ENCODE assay signal across 1 cellular context in the genomic region with DNA sequence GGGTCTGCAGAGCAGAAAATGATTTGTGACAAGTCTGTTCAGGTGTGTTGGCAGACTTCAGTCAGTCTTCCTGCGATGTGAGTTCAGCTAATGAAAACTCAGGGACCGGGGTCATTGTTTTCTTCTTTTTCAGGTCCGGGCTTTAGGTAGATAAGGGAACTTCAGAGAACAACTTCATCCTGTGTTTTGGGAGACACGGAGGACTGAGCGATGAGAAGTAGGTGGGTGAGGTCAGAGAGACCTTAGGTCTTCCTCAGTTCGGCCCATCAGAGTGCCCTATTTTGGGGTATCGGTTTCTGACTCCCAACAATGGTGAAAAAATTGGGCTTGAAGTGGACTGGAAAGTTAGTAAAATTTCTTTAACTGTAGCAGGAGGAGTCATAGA.
TF ChIP-seq lines count a peak whose summit lies in the region.

No MANE protein-coding gene starts in this region.

TF ChIP-seq in GM23338, 12 proteins besides CTCF, POLR2A, EP300 and RAD21 (continued from another document):
- TF ChIP-seq, protein P1, sequence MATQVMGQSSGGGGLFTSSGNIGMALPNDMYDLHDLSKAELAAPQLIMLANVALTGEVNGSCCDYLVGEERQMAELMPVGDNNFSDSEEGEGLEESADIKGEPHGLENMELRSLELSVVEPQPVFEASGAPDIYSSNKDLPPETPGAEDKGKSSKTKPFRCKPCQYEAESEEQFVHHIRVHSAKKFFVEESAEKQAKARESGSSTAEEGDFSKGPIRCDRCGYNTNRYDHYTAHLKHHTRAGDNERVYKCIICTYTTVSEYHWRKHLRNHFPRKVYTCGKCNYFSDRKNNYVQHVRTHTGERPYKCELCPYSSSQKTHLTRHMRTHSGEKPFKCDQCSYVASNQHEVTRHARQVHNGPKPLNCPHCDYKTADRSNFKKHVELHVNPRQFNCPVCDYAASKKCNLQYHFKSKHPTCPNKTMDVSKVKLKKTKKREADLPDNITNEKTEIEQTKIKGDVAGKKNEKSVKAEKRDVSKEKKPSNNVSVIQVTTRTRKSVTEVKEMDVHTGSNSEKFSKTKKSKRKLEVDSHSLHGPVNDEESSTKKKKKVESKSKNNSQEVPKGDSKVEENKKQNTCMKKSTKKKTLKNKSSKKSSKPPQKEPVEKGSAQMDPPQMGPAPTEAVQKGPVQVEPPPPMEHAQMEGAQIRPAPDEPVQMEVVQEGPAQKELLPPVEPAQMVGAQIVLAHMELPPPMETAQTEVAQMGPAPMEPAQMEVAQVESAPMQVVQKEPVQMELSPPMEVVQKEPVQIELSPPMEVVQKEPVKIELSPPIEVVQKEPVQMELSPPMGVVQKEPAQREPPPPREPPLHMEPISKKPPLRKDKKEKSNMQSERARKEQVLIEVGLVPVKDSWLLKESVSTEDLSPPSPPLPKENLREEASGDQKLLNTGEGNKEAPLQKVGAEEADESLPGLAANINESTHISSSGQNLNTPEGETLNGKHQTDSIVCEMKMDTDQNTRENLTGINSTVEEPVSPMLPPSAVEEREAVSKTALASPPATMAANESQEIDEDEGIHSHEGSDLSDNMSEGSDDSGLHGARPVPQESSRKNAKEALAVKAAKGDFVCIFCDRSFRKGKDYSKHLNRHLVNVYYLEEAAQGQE (IDR thresholded peaks at IDR 0.05; ENCODE audit: unreplicated experiment): no peak
- no peak for TF ChIP-seq JUNB (IDR thresholded peaks at IDR 0.05; ENCODE audit: unreplicated experiment)
